12 cellular contexts compared by ENCODE assay signal in genomic region chrX:41110801-41111625, GRCh38. TPM values are rescaled to one million over a fixed set of nuclear protein-coding genes. Genes with fewer than 3 reads are reported as not detected.
DNase-seq lines count a peak whose midpoint lies in the region; TF ChIP-seq lines count a peak whose summit lies in the region.
"Had no signal": no experiment of that assay in that cellular context is flagged by ENCODE, and none has a peak within 500 bp of the region (broad histone marks: within the 10 kb centered on the region; RNA-seq: fewer than 3 reads in every experiment).

No MANE protein-coding gene starts in this region.

- H3K9me3 Mint-ChIP-seq in activated T-cell treated with anti-CD3 and anti-CD28 coated beads, Interleukin-2, amount 50 U/mL, for 24 hours, result peaks cover 5% of the 10 kb centered on the region

- H3K27me3 ChIP-seq in skeletal muscle tissue (ENCODE audit: control insufficient read depth in 3 of 3, insufficient read depth in 3 of 3, low read length in 3 of 3), result no peaks in the 10 kb centered on the region
- H3K27me3 ChIP-seq: SJSA1, spleen had no signal

- H3K27ac Mint-ChIP-seq in activated T-cell treated with anti-CD3 and anti-CD28 coated beads, Interleukin-2, amount 50 U/mL, for 24 hours, result peak overlapping the region; percentile 87

- no peak for TF ChIP-seq CTCF in fibroblast of the aortic adventitia (IDR thresholded peaks at IDR 0.05; ENCODE audit: insufficient read depth, low read length)

- no peak overlapping the region for H3K4me3 Mint-ChIP-seq in activated T-cell treated with anti-CD3 and anti-CD28 coated beads, Interleukin-2, amount 50 U/mL, for 24 hours

- H3K9me3 ChIP-seq in skeletal muscle tissue (ENCODE audit: control insufficient read depth in 3 of 3, low read length in 3 of 3), result no peaks in the 10 kb centered on the region
- H3K9me3 ChIP-seq: SJSA1 had no signal

- H3K4me3 ChIP-seq in fibroblast of the aortic adventitia (ENCODE audit: low read depth, low read length) (no peak overlapping the region), skeletal muscle tissue (ENCODE audit: low read length in 3 of 3) (no peak overlapping the region)
- H3K4me3 ChIP-seq: SJSA1, spleen had no signal

- H3K36me3 Mint-ChIP-seq in activated T-cell treated with anti-CD3 and anti-CD28 coated beads, Interleukin-2, amount 50 U/mL, for 24 hours (ENCODE audit: low read depth), result peaks cover 6% of the 10 kb centered on the region

- peaks cover 72% of the 10 kb centered on the region for H3K4me1 Mint-ChIP-seq in activated T-cell treated with anti-CD3 and anti-CD28 coated beads, Interleukin-2, amount 50 U/mL, for 24 hours (ENCODE audit: low read depth)

- peaks cover 10 to 24% (median 15%) of the 10 kb centered on the region in 3 donors for H3K4me1 ChIP-seq in skeletal muscle tissue (ENCODE audit: control insufficient read depth in 3 of 3, insufficient read depth in 3 of 3, low read length in 3 of 3)
- H3K4me1 ChIP-seq: SJSA1 had no signal

- peaks cover 11% of the 10 kb centered on the region for H3K27me3 Mint-ChIP-seq in activated T-cell treated with anti-CD3 and anti-CD28 coated beads, Interleukin-2, amount 50 U/mL, for 24 hours

- H3K27ac ChIP-seq in skeletal muscle tissue (ENCODE audit: low read depth, low read length), result peak overlapping the region; percentile 7
- H3K27ac ChIP-seq: SJSA1, spleen had no signal

- no peak for DNase-seq in activated T-cell treated with anti-CD3 and anti-CD28 coated beads, Interleukin-2, amount 50 U/mL, for 24 hours
- DNase-seq in activated T-cell treated with anti-CD3 and anti-CD28 coated beads, Interleukin-2, amount 50 U/mL, for 48 hours, result no peak
- DNase-seq in NCI-H82 treated with DMSO at 0.1 percent for 48 hours (lab: John Stamatoyannopoulos, UW; ENCODE audit: unreplicated experiment) (peak; percentile 84), fibroblast of the aortic adventitia (ENCODE audit: low read depth) (peak; percentile 42), inferior parietal cortex (ENCODE audit: extremely low spot score) (no peak), NCI-H1092 (lab: John Stamatoyannopoulos, UW) (no peak), HK-2 (ENCODE audit: unreplicated experiment) (no peak)
- DNase-seq: activated CD8-positive, alpha-beta memory T cell treated with anti-CD3 and anti-CD28 coated beads for 24 hours; AML-193; spleen had no signal

- no peaks in the 10 kb centered on the region for H3K36me3 ChIP-seq in skeletal muscle tissue (ENCODE audit: control insufficient read depth in 3 of 3, insufficient read depth in 3 of 3, low read length in 3 of 3)
- H3K36me3 ChIP-seq: SJSA1 had no signal

- H3K9ac ChIP-seq in skeletal muscle tissue (ENCODE audit: low read depth in 1 of 3, low read length in 3 of 3), result no peak overlapping the region

RNA-seq across cellular contexts. Expression of gene USP9X, which starts 25.8 kb away (rescaled TPM):
- 99.1 and 102 TPM in 2 replicates for total RNA-seq in fibroblast of the aortic adventitia (ENCODE audit: low replicate concordance)
- total RNA-seq in skeletal muscle tissue, result 147 TPM

Comparison
In these comparisons a context has a peak if more than half of its experiments do, and no peak if none do; other contexts are left out.
1. DNase-seq: peak in NCI-H82 treated with DMSO at 0.1 percent for 48 hours (single experiment) and fibroblast of the aortic adventitia (single experiment); none in activated T-cell treated with anti-CD3 and anti-CD28 coated beads, Interleukin-2, amount 50 U/mL, for 24 hours (single experiment), activated T-cell treated with anti-CD3 and anti-CD28 coated beads, Interleukin-2, amount 50 U/mL, for 48 hours (0 of 2), inferior parietal cortex (single experiment), NCI-H1092 (single experiment) and HK-2 (single experiment).